In genomic region chr4:2364654-2365053, GRCh38 we compare ENCODE assay signal across 8 cellular contexts. TPM values are rescaled to one million over a fixed set of nuclear protein-coding genes. Genes with fewer than 3 reads are reported as not detected.
A peak's percentile ranks its signal among the peaks of the same experiment; 100 is the strongest.
DNase-seq lines count a peak whose midpoint lies in the region; ATAC-seq lines count a peak whose summit lies in the region.

No MANE protein-coding gene starts in this region.

- no peak overlapping the region for H2AFZ ChIP-seq in Karpas-422 (ENCODE audit: low read length)

- no peaks in the 10 kb centered on the region for H3K9me2 ChIP-seq in Karpas-422 (replicated peaks; ENCODE audit: insufficient read depth, low read length)

- DNase-seq in Karpas-422 (no peak), Right ventricle myocardium superior (peak; percentile 74), UCSD-AML1 (lab: John Stamatoyannopoulos, UW; ENCODE audit: unreplicated experiment) (no peak), DMS 273 treated with DMSO at 0.1 percent for 48 hours (lab: John Stamatoyannopoulos, UW) (no peak), medulla oblongata (ENCODE audit: extremely low spot score) (no peak), hippocampal formation (lab: John Stamatoyannopoulos, UW) (no peak)
- DNase-seq in activated effector memory CD4-positive, alpha-beta T cell treated with Interleukin-2 at 50 U/mL for 16 hours: peak; percentile 38
- peak; percentile 24 to 46 (median 34) for DNase-seq in stimulated activated CD4-positive, alpha-beta T cell treated with anti-CD3 and anti-CD28 coated beads, Interleukin-1b, Interleukin-23, amount 100 ng/mL, for 24 hours (ENCODE audit: low read depth in 4 of 4, low spot score in 1 of 4)

- intact Hi-C loops in Right ventricle myocardium superior (cut with DNase I): no loop called here

- H3K79me2 ChIP-seq in Karpas-422 (ENCODE audit: low read length): no peaks in the 10 kb centered on the region

- H3K27ac ChIP-seq in Karpas-422 (ENCODE audit: low read length): 0 out of 2 replicates have a peak overlapping the region, but pooled peaks have one; percentile 98

- H3K4me3 ChIP-seq in Karpas-422 (ENCODE audit: low read length): no peak overlapping the region

- H3K4me2 ChIP-seq in Karpas-422 (ENCODE audit: low read depth, low read length, poor library complexity, severe bottlenecking): no peak overlapping the region

- no peaks in the 10 kb centered on the region; the same call in 1 of the 2 replicates for H3K36me3 ChIP-seq in Karpas-422 (ENCODE audit: insufficient read depth, low read length)

- no peaks in the 10 kb centered on the region for H4K20me1 ChIP-seq in Karpas-422 (ENCODE audit: insufficient read depth, low read depth, low read length)

- H3K4me1 ChIP-seq in Karpas-422 (ENCODE audit: low read length): peaks cover 56% of the 10 kb centered on the region

- no peak overlapping the region for H3K9ac ChIP-seq in Karpas-422 (ENCODE audit: low read length)

- H3K27me3 ChIP-seq in Karpas-422 (ENCODE audit: low read length): no peaks in the 10 kb centered on the region

- H3K9me3 ChIP-seq in Karpas-422 (ENCODE audit: low read length): peaks cover 10% of the 10 kb centered on the region; the same call in 1 of the 2 replicates

- peak; percentile 75 for ATAC-seq in Right ventricle myocardium superior (ENCODE audit: poor library complexity)

RNA-seq across cellular contexts. Expression of gene ZFYVE28, which starts 53.8 kb away (rescaled TPM):
- 2.0 TPM in 2 replicates for total RNA-seq in Karpas-422 (2014; rRNA removed; shearing (Covaris generic); ENCODE audit: low replicate concordance)
- 6.7 TPM for total RNA-seq in Right ventricle myocardium superior

RNA-seq across cellular contexts. Expression of gene CFAP99, which starts 54.1 kb away (rescaled TPM):
- total RNA-seq in Karpas-422 (2014; rRNA removed; shearing (Covaris generic); ENCODE audit: low replicate concordance): 0.67 TPM in 1 of 2 replicates, not detected in the other
- not detected for total RNA-seq in Right ventricle myocardium superior

Comparison
In these comparisons a context has a peak if more than half of its experiments do, and no peak if none do; other contexts are left out.
1. DNase-seq: peak in activated effector memory CD4-positive, alpha-beta T cell treated with Interleukin-2 at 50 U/mL for 16 hours (single experiment), Right ventricle myocardium superior (single experiment) and stimulated activated CD4-positive, alpha-beta T cell treated with anti-CD3 and anti-CD28 coated beads, Interleukin-1b, Interleukin-23, amount 100 ng/mL, for 24 hours (4 of 4); none in Karpas-422 (single experiment), UCSD-AML1 (single experiment), DMS 273 treated with DMSO at 0.1 percent for 48 hours (single experiment), medulla oblongata (single experiment) and hippocampal formation (0 of 2).